ENCODE assay signal across 1 cellular context in the genomic region with DNA sequence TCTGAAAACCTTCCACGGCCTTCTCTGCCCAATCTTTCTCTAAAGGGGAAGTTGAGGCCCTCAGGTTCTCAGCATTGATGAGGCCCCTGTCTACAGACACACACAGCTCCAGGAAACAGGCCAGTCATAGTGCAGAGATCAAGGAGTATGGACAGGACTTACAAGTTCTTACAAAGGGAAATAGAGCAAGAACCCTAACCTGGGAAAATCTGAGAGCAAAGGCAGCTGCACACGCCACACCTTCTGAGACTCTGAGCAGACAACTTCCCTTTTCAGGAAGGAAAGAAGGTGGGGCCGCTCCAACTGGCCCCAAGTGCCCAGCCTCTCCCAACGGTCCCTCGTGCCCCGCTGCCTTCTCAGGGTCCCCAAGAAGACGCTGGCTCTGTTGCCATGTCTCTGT.
TF ChIP-seq lines count a peak whose summit lies in the region.

No MANE protein-coding gene starts in this region.

TF ChIP-seq in GM12878, 131 proteins besides CTCF, POLR2A, EP300 and RAD21:
- TF ChIP-seq CREB1 (IDR thresholded peaks at IDR 0.05; ENCODE audit: low read depth) (no peak), ELK1 (IDR thresholded peaks at IDR 0.05; ENCODE audit: low read depth, low read length) (no peak), EZH2 (IDR thresholded peaks at IDR 0.05; ENCODE audit: borderline replicate concordance, control insufficient read depth, low read depth, low read length) (no peak), KDM1A (IDR thresholded peaks at IDR 0.05; ENCODE audit: borderline replicate concordance) (no peak), TCF3 (IDR thresholded peaks at IDR 0.05; ENCODE audit: borderline replicate concordance, insufficient read depth, low read depth, low read length) (no peak), MEF2A (IDR thresholded peaks at IDR 0.05; ENCODE audit: insufficient read depth, low read depth, low read length) (no peak), MAX (IDR thresholded peaks at IDR 0.05; ENCODE audit: low read depth, low read length) (no peak), SMC3 (IDR thresholded peaks at IDR 0.05; ENCODE audit: borderline replicate concordance, low read length) (no peak), ZZZ3 (IDR thresholded peaks at IDR 0.05; ENCODE audit: control insufficient read depth, insufficient read length, low read depth) (no peak), YY1 (IDR thresholded peaks at IDR 0.05; ENCODE audit: low read depth, low read length) (no peak), RELB (IDR thresholded peaks at IDR 0.05; ENCODE audit: low read depth) (no peak), USF1 (IDR thresholded peaks at IDR 0.05; ENCODE audit: borderline replicate concordance, extremely low read length, insufficient read depth, low read depth, low read length) (no peak), BACH1 (IDR thresholded peaks at IDR 0.05; ENCODE audit: borderline replicate concordance) (no peak), FOXM1 (IDR thresholded peaks at IDR 0.05; ENCODE audit: low read depth, low read length) (no peak), TBL1XR1 (IDR thresholded peaks at IDR 0.05; ENCODE audit: low read depth, low read length) (no peak), CBX5 (IDR thresholded peaks at IDR 0.05; ENCODE audit: low read depth) (no peak)
- TF ChIP-seq, protein P1, sequence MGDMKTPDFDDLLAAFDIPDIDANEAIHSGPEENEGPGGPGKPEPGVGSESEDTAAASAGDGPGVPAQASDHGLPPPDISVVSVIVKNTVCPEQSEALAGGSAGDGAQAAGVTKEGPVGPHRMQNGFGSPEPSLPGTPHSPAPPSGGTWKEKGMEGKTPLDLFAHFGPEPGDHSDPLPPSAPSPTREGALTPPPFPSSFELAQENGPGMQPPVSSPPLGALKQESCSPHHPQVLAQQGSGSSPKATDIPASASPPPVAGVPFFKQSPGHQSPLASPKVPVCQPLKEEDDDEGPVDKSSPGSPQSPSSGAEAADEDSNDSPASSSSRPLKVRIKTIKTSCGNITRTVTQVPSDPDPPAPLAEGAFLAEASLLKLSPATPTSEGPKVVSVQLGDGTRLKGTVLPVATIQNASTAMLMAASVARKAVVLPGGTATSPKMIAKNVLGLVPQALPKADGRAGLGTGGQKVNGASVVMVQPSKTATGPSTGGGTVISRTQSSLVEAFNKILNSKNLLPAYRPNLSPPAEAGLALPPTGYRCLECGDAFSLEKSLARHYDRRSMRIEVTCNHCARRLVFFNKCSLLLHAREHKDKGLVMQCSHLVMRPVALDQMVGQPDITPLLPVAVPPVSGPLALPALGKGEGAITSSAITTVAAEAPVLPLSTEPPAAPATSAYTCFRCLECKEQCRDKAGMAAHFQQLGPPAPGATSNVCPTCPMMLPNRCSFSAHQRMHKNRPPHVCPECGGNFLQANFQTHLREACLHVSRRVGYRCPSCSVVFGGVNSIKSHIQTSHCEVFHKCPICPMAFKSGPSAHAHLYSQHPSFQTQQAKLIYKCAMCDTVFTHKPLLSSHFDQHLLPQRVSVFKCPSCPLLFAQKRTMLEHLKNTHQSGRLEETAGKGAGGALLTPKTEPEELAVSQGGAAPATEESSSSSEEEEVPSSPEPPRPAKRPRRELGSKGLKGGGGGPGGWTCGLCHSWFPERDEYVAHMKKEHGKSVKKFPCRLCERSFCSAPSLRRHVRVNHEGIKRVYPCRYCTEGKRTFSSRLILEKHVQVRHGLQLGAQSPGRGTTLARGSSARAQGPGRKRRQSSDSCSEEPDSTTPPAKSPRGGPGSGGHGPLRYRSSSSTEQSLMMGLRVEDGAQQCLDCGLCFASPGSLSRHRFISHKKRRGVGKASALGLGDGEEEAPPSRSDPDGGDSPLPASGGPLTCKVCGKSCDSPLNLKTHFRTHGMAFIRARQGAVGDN (IDR thresholded peaks at IDR 0.05): no peak
- TF ChIP-seq, protein P2, sequence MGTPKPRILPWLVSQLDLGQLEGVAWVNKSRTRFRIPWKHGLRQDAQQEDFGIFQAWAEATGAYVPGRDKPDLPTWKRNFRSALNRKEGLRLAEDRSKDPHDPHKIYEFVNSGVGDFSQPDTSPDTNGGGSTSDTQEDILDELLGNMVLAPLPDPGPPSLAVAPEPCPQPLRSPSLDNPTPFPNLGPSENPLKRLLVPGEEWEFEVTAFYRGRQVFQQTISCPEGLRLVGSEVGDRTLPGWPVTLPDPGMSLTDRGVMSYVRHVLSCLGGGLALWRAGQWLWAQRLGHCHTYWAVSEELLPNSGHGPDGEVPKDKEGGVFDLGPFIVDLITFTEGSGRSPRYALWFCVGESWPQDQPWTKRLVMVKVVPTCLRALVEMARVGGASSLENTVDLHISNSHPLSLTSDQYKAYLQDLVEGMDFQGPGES (IDR thresholded peaks at IDR 0.05): no peak
- TF ChIP-seq, protein P3, sequence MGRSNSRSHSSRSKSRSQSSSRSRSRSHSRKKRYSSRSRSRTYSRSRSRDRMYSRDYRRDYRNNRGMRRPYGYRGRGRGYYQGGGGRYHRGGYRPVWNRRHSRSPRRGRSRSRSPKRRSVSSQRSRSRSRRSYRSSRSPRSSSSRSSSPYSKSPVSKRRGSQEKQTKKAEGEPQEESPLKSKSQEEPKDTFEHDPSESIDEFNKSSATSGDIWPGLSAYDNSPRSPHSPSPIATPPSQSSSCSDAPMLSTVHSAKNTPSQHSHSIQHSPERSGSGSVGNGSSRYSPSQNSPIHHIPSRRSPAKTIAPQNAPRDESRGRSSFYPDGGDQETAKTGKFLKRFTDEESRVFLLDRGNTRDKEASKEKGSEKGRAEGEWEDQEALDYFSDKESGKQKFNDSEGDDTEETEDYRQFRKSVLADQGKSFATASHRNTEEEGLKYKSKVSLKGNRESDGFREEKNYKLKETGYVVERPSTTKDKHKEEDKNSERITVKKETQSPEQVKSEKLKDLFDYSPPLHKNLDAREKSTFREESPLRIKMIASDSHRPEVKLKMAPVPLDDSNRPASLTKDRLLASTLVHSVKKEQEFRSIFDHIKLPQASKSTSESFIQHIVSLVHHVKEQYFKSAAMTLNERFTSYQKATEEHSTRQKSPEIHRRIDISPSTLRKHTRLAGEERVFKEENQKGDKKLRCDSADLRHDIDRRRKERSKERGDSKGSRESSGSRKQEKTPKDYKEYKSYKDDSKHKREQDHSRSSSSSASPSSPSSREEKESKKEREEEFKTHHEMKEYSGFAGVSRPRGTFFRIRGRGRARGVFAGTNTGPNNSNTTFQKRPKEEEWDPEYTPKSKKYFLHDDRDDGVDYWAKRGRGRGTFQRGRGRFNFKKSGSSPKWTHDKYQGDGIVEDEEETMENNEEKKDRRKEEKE (IDR thresholded peaks at IDR 0.05): no peak
- TF ChIP-seq, protein P4, sequence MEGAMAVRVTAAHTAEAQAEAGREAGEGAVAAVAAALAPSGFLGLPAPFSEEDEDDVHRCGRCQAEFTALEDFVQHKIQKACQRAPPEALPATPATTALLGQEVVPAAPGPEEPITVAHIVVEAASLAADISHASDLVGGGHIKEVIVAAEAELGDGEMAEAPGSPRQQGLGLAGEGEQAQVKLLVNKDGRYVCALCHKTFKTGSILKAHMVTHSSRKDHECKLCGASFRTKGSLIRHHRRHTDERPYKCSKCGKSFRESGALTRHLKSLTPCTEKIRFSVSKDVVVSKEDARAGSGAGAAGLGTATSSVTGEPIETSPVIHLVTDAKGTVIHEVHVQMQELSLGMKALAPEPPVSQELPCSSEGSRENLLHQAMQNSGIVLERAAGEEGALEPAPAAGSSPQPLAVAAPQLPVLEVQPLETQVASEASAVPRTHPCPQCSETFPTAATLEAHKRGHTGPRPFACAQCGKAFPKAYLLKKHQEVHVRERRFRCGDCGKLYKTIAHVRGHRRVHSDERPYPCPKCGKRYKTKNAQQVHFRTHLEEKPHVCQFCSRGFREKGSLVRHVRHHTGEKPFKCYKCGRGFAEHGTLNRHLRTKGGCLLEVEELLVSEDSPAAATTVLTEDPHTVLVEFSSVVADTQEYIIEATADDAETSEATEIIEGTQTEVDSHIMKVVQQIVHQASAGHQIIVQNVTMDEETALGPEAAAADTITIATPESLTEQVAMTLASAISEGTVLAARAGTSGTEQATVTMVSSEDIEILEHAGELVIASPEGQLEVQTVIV (IDR thresholded peaks at IDR 0.05; ENCODE audit: borderline replicate concordance, partially characterized antibody): no peak
